ENCODE assay signal across 8 cellular contexts in genomic region chr22:41781508-41781906, GRCh38. TPM values are rescaled to one million over a fixed set of nuclear protein-coding genes. Genes with fewer than 3 reads are reported as not detected.
A peak's percentile ranks its signal among the peaks of the same experiment; 100 is the strongest.
DNase-seq lines count a peak whose midpoint lies in the region; ATAC-seq, FAIRE-seq and TF ChIP-seq lines count a peak whose summit lies in the region.

No MANE protein-coding gene starts in this region.

- no peaks in the 10 kb centered on the region for H3K9me3 ChIP-seq in muscle layer of duodenum (ENCODE audit: control insufficient read depth in 1 of 2, low read length in 2 of 2)

- peak overlapping the region; percentile 6 for H3K27ac ChIP-seq in muscle layer of duodenum (ENCODE audit: low read length)

- peak overlapping the region; percentile 84 for H3K4me3 Mint-ChIP-seq in activated CD4-positive, alpha-beta memory T cell treated with anti-CD3 and anti-CD28 coated beads for 36 hours
- H3K4me3 Mint-ChIP-seq in glutamatergic neuron (ENCODE audit: unreplicated experiment): no peak overlapping the region

- peaks cover 2% of the 10 kb centered on the region for H3K36me3 Mint-ChIP-seq in activated CD4-positive, alpha-beta memory T cell treated with anti-CD3 and anti-CD28 coated beads for 36 hours
- H3K36me3 Mint-ChIP-seq in glutamatergic neuron (ENCODE audit: unreplicated experiment): no peaks in the 10 kb centered on the region

- intact Hi-C loops in activated CD4-positive, alpha-beta memory T cell treated with anti-CD3 and anti-CD28 coated beads for 36 hours (cut with micrococcal nuclease): loop anchor here (1.0 to 5.0 kb wide), 6 partner anchors 19 to 291 kb away; partner anchors contain the start of genes CCDC134, MEI1, NAGA and PHETA2
- intact Hi-C loops in left ventricle myocardium superior (cut with micrococcal nuclease): no loop called here

- no peaks in the 10 kb centered on the region for H3K27me3 Mint-ChIP-seq in activated CD4-positive, alpha-beta memory T cell treated with anti-CD3 and anti-CD28 coated beads for 36 hours
- peaks cover 3% of the 10 kb centered on the region for H3K27me3 Mint-ChIP-seq in glutamatergic neuron (ENCODE audit: unreplicated experiment)

- H3K4me1 ChIP-seq in muscle layer of duodenum (ENCODE audit: control insufficient read depth in 1 of 2, insufficient read depth in 2 of 2, low read length in 2 of 2): no peaks in the 10 kb centered on the region

- DNase-seq in GM18507 (ENCODE audit: extremely low spot score, insufficient read length, low read depth): no peak
- peak; percentile 29 for DNase-seq in activated CD4-positive, alpha-beta memory T cell treated with anti-CD3 and anti-CD28 coated beads for 36 hours
- DNase-seq in glutamatergic neuron: no peak
- no peak for DNase-seq in NCI-H345 treated with DMSO at 0.1 percent for 48 hours (lab: John Stamatoyannopoulos, UW; ENCODE audit: unreplicated experiment)
- DNase-seq in left ventricle myocardium superior: no peak
- DNase-seq in GM13977 (ENCODE audit: low spot score): no peak

- POLR2A ChIA-PET in activated CD4-positive, alpha-beta memory T cell treated with anti-CD3 and anti-CD28 coated beads for 36 hours (lab: Charles Lee): interaction anchor here (0.6 to 4.6 kb wide), 17 partner anchors 9 to 165 kb away, joined by 3 to 114 read pairs (median 5); partner anchors contain the start of genes CCDC134, CENPM, DESI1 and MEI1

- H3K4me3 ChIP-seq in muscle layer of duodenum (ENCODE audit: low read depth in 1 of 2, low read length in 2 of 2): peak overlapping the region in 1 of 2 donors; percentile 2

- peak; percentile 56 for FAIRE-seq in GM18507 (lab: Jason Lieb, UNC)

- in situ Hi-C loops in GM13977 (cut with MboI; ENCODE audit: low pct_unique_long_range_greater_than_20kb, low sequenced_read_pairs, unreplicated experiment): loop anchor here (10.0 kb wide), 1 partner anchor 87 kb away; the partner anchor contains the start of gene MEI1

- H3K9me3 Mint-ChIP-seq in activated CD4-positive, alpha-beta memory T cell treated with anti-CD3 and anti-CD28 coated beads for 36 hours: no peaks in the 10 kb centered on the region
- no peaks in the 10 kb centered on the region for H3K9me3 Mint-ChIP-seq in glutamatergic neuron (ENCODE audit: unreplicated experiment)

- CTCF ChIA-PET in activated CD4-positive, alpha-beta memory T cell treated with anti-CD3 and anti-CD28 coated beads for 36 hours (lab: Charles Lee): interaction anchor here (0.8 to 4.9 kb wide), 11 partner anchors 10 to 159 kb away, joined by 3 to 38 read pairs (median 6); partner anchors contain the start of genes CCDC134, MEI1 and SREBF2

- H3K4me1 Mint-ChIP-seq in activated CD4-positive, alpha-beta memory T cell treated with anti-CD3 and anti-CD28 coated beads for 36 hours (ENCODE audit: low read depth): peaks cover 47% of the 10 kb centered on the region
- peaks cover 9% of the 10 kb centered on the region for H3K4me1 Mint-ChIP-seq in glutamatergic neuron (ENCODE audit: low read depth, unreplicated experiment)

- H3K36me3 ChIP-seq in muscle layer of duodenum (ENCODE audit: control insufficient read depth in 1 of 2, insufficient read depth in 2 of 2, low read length in 2 of 2): no peaks in the 10 kb centered on the region

- no peak for TF ChIP-seq CTCF in glutamatergic neuron (IDR thresholded peaks at IDR 0.05; ENCODE audit: partially characterized antibody, unreplicated experiment)
- TF ChIP-seq CTCF in GM13977 (IDR thresholded peaks at IDR 0.05; ENCODE audit: extremely low read depth, insufficient read depth, missing control alignments): no peak

- no peaks in the 10 kb centered on the region for H3K27me3 ChIP-seq in muscle layer of duodenum (ENCODE audit: low read depth, low read length)

- H3K27ac Mint-ChIP-seq in activated CD4-positive, alpha-beta memory T cell treated with anti-CD3 and anti-CD28 coated beads for 36 hours: peak overlapping the region; percentile 92
- H3K27ac Mint-ChIP-seq in glutamatergic neuron (ENCODE audit: unreplicated experiment): no peak overlapping the region

- ATAC-seq in HG02642 (IDR thresholded peaks at IDR 0.05; ENCODE audit: poor library complexity, unreplicated experiment): peak; percentile 28
- ATAC-seq in left ventricle myocardium superior: no peak

RNA-seq across cellular contexts. Expression of gene CCDC134, which starts 19.0 kb away (rescaled TPM):
- total RNA-seq in activated CD4-positive, alpha-beta memory T cell treated with anti-CD3 and anti-CD28 coated beads for 36 hours: 10 to 100 TPM; 16.1 to 17.6 TPM
- 9.4 TPM for total RNA-seq in glutamatergic neuron (ENCODE audit: unreplicated experiment)
- total RNA-seq in left ventricle myocardium superior: 5.9 TPM

RNA-seq across cellular contexts. Expression of gene SREBF2, which starts 51.4 kb away (rescaled TPM):
- 100 to 1,000 TPM; 131 to 137 TPM for total RNA-seq in activated CD4-positive, alpha-beta memory T cell treated with anti-CD3 and anti-CD28 coated beads for 36 hours
- total RNA-seq in glutamatergic neuron (ENCODE audit: unreplicated experiment) (291 TPM), left ventricle myocardium superior (89.7 TPM)
